In the genomic region with DNA sequence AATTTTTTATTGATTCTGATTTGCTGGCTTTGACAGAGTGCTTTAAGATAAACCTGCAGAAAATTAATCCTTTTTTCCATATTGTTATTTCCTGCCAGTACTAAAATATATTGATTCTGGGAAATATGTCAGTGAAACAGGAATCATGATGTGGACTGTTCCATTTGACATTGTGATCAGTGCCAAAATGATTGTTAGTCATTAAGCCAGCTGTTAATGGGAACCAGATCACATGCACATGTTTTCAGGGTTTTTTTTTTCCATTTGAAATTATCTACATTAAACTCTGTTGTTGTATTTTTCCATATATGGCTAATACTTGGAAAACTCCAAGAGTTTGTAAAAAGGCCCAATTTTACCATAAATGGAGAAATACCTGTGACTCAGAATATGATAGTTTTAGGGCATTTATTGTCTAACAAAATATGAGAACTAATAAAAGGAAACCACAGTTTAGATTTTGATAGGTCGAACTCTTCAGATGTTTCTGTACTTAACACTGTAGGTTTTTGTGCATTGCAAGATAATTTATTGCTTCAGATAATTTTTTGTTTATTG, we compare ENCODE assay signal across 28 cellular contexts. TPM values are rescaled to one million over a fixed set of nuclear protein-coding genes. Genes with fewer than 3 reads are reported as not detected.
DNase-seq lines count a peak whose midpoint lies in the region; ATAC-seq, FAIRE-seq and TF ChIP-seq lines count a peak whose summit lies in the region.
"Had no signal": no experiment of that assay in that cellular context is flagged by ENCODE, and none has a peak within 500 bp of the region (broad histone marks: within the 10 kb centered on the region; RNA-seq: fewer than 3 reads in every experiment).

No MANE protein-coding gene starts in this region.

- H3K27ac ChIP-seq in endothelial cell of umbilical vein (ENCODE audit: insufficient read depth, low read depth, low read length), result no peak overlapping the region
- peak overlapping the region; percentile 9 for H3K27ac ChIP-seq in osteoblast (ENCODE audit: low read depth, low read length)
- H3K27ac ChIP-seq: foreskin keratinocyte, right lobe of liver, VCaP had no signal

- peaks cover 28% of the 10 kb centered on the region for H3K4me1 ChIP-seq in endothelial cell of umbilical vein (ENCODE audit: control insufficient read depth, extremely low read depth, insufficient read depth, low read length)
- peaks cover 21% of the 10 kb centered on the region for H3K4me1 ChIP-seq in osteoblast (ENCODE audit: insufficient read depth, low read length)
- H3K4me1 ChIP-seq: foreskin keratinocyte, right lobe of liver had no signal

- no TSS peak for BruUV-seq in endothelial cell of umbilical vein (replicated peaks; lab: Mats Ljungman, UMichigan)

- H4K20me1 ChIP-seq in endothelial cell of umbilical vein (replicated peaks; ENCODE audit: control insufficient read depth, extremely low read depth, insufficient read depth, low read length) (peaks cover 1% of the 10 kb centered on the region), osteoblast (ENCODE audit: insufficient read depth, low read length) (peaks cover 9% of the 10 kb centered on the region)

- H3K79me2 ChIP-seq in endothelial cell of umbilical vein (ENCODE audit: control insufficient read depth, insufficient read depth, low read length), result peaks cover 62% of the 10 kb centered on the region
- peaks cover 45% of the 10 kb centered on the region for H3K79me2 ChIP-seq in osteoblast (ENCODE audit: insufficient read depth, low read length)

- peaks cover 7 to 17% of the 10 kb centered on the region in 2 experiments for H3K36me3 ChIP-seq in endothelial cell of umbilical vein (ENCODE audit: control insufficient read depth in 2 of 2, extremely low read depth in 1 of 2, insufficient read depth in 2 of 2, low read length in 2 of 2)
- peaks cover 23% of the 10 kb centered on the region for H3K36me3 ChIP-seq in osteoblast (ENCODE audit: insufficient read depth, low read length)
- H3K36me3 ChIP-seq: right lobe of liver had no signal

- no peaks in the 10 kb centered on the region for H3K27me3 ChIP-seq in endothelial cell of umbilical vein (ENCODE audit: control insufficient read depth in 2 of 2, insufficient read depth in 2 of 2, low read length in 2 of 2)
- no peaks in the 10 kb centered on the region for H3K27me3 ChIP-seq in osteoblast (ENCODE audit: insufficient read depth, low read length)
- H3K27me3 ChIP-seq: foreskin keratinocyte, right lobe of liver had no signal

- no peaks in the 10 kb centered on the region for H3K9me3 ChIP-seq in endothelial cell of umbilical vein (replicated peaks; ENCODE audit: control insufficient read depth, insufficient read depth, low read length)
- H3K9me3 ChIP-seq in osteoblast (ENCODE audit: low read depth, low read length), result no peaks in the 10 kb centered on the region
- H3K9me3 ChIP-seq: right lobe of liver had no signal

- ATAC-seq in HG02885 (IDR thresholded peaks at IDR 0.05; ENCODE audit: poor library complexity, unreplicated experiment) (no peak), GM19328 (IDR thresholded peaks at IDR 0.05; ENCODE audit: unreplicated experiment) (no peak)
- ATAC-seq: foreskin keratinocyte; right lobe of liver; Right ventricle myocardium inferior; stimulated activated memory B cell treated with anti-CD40 and anti-IgM and Interleukin-4, amounts not matched to agents 10 μg/mL and 1 μg/mL and 100 μg/mL, for 72 hours had no signal

- POLR2A ChIA-PET in endothelial cell of umbilical vein (lab: Charles Lee), result interaction anchor here (2.0 kb wide), 1 partner anchor 14 kb away, joined by 4 read pairs; a partner anchor contains a TSS

- dilution Hi-C loops in endothelial cell of umbilical vein (cut with MboI; ENCODE audit: extremely low pct_ligation_motif_present, low sequenced_read_pairs), result no loop called here

- H3K9ac ChIP-seq in endothelial cell of umbilical vein (replicated peaks; ENCODE audit: extremely low read depth, insufficient read depth, low read length), result no peak overlapping the region

- intact Hi-C loops in endothelial cell of umbilical vein (cut with micrococcal nuclease), result no loop called here

- DNase-seq in EL, result peak; percentile 6
- DNase-seq in LHCN-M2 (ENCODE audit: low read depth), result peak; percentile 27
- DNase-seq in endothelial cell of umbilical vein (ENCODE audit: low read depth, low spot score), result peak; percentile 93
- DNase-seq in osteoblast (ENCODE audit: insufficient read length, low spot score, missing footprints), result no peak
- DNase-seq in NCI-H1436 (lab: John Stamatoyannopoulos, UW), result no peak
- DNase-seq in NCI-H1436 treated with DMSO at 0.1 percent for 48 hours (lab: John Stamatoyannopoulos, UW), result no peak
- DNase-seq: activated CD4-positive, alpha-beta T cell treated with anti-CD3 and anti-CD28 coated beads for 4 hours; activated effector memory CD4-positive, alpha-beta T cell treated with anti-CD3 and anti-CD28 coated beads, Interleukin-2, amount 50 U/mL, for 16 hours; activated naive CD8-positive, alpha-beta T cell treated with anti-CD3 and anti-CD28 coated beads for 36 hours; activated T-cell treated with anti-CD3 and anti-CD28 coated beads, Interleukin-2, amount 50 U/mL, for 1 hour; aorta; Calu3; DMS79 treated with DMSO at 0.1 percent for 48 hours; foreskin keratinocyte; GOT3; NCI-H1092 treated with DMSO at 0.1 percent for 48 hours; NCI-H2081; NCI-H748 treated with DMSO at 0.1 percent for 48 hours; posterior cingulate gyrus; right lobe of liver; stimulated activated CD4-positive, alpha-beta T cell treated with anti-CD3 and anti-CD28 coated beads, Interleukin-4, amount 100 ng/mL, for 24 hours; T-helper 9 cell had no signal

- TF ChIP-seq CTCF in endothelial cell of umbilical vein (IDR thresholded peaks at IDR 0.05; ENCODE audit: extremely low read depth in 1 of 2, insufficient read depth in 1 of 2, low read depth in 1 of 2, low read length in 2 of 2), result no peak
- no peak for TF ChIP-seq CTCF in osteoblast (IDR thresholded peaks at IDR 0.05; ENCODE audit: extremely low read depth, low read depth, low read length)

- H3K4me2 ChIP-seq in endothelial cell of umbilical vein (ENCODE audit: insufficient read depth, low read length) (no peak overlapping the region), osteoblast (ENCODE audit: insufficient read depth, low read length) (no peak overlapping the region)

- H2AFZ ChIP-seq in endothelial cell of umbilical vein (ENCODE audit: low read depth, low read length) (no peak overlapping the region), osteoblast (ENCODE audit: low read length) (no peak overlapping the region)

- H3K9me1 ChIP-seq in endothelial cell of umbilical vein (replicated peaks; ENCODE audit: control insufficient read depth, extremely low read depth, insufficient read depth, low read length), result no peaks in the 10 kb centered on the region

- no peak for TF ChIP-seq POLR2A in endothelial cell of umbilical vein (IDR thresholded peaks at IDR 0.05; ENCODE audit: low read depth, low read length)

- CTCF ChIA-PET in endothelial cell of umbilical vein (lab: Charles Lee), result interaction anchor here (2.0 to 2.7 kb wide), 2 partner anchors 14 to 38 kb away, joined by 5 to 9 read pairs; a partner anchor contains a TSS

- FAIRE-seq in endothelial cell of umbilical vein (lab: Jason Lieb, UNC), result peak; percentile 35

- no peak overlapping the region for H3K4me3 ChIP-seq in endothelial cell of umbilical vein (replicated peaks in 1 of 3; ENCODE audit: insufficient read depth in 1 of 3, low read depth in 1 of 3, low read length in 3 of 3)
- H3K4me3 ChIP-seq in osteoblast (ENCODE audit: insufficient read depth, low read length), result no peak overlapping the region
- H3K4me3 ChIP-seq: lung, right lobe of liver had no signal

TF ChIP-seq in endothelial cell of umbilical vein, 7 proteins besides CTCF, POLR2A, EP300 and RAD21:
- TF ChIP-seq MYC (IDR thresholded peaks at IDR 0.05; ENCODE audit: low read depth, low read length) (no peak), EZH2 (IDR thresholded peaks at IDR 0.05; ENCODE audit: borderline replicate concordance, low read depth, low read length, severe bottlenecking) (no peak), JUN (IDR thresholded peaks at IDR 0.05; ENCODE audit: borderline replicate concordance, insufficient read depth, insufficient read length, low read depth) (peak; percentile 28), FOS (IDR thresholded peaks at IDR 0.05; ENCODE audit: borderline replicate concordance, insufficient read depth, low read length) (no peak)

RNA-seq across cellular contexts. Expression of a gene that starts 13.4 kb away (rescaled TPM):
- total RNA-seq in LHCN-M2 (2014; rRNA removed), result 104 and 125 TPM in 2 replicates
- polyA plus RNA-seq in LHCN-M2 (2012), result 25.6 TPM
- total RNA-seq in endothelial cell of umbilical vein, result 131 and 135 TPM in 2 replicates
- polyA plus RNA-seq in endothelial cell of umbilical vein, result 58.9 and 61.8 TPM in 2 replicates
- polyA plus RNA-seq in endothelial cell of umbilical vein (2011; cell fraction: cytosol; rRNA removed), result 42.4 and 56.1 TPM in 2 replicates
- polyA plus RNA-seq in endothelial cell of umbilical vein (2011; cell fraction: nucleus; rRNA removed), result 132 and 167 TPM in 2 replicates
- 186 and 226 TPM in 2 replicates for polyA plus RNA-seq in endothelial cell of umbilical vein (2012)
- 308 and 336 TPM in 2 replicates for polyA minus RNA-seq in endothelial cell of umbilical vein
- 24.8 TPM for polyA minus RNA-seq in endothelial cell of umbilical vein (2011; cell fraction: cytosol; rRNA and poly(A)+ RNA removed)
- 215 and 368 TPM in 2 replicates for polyA minus RNA-seq in endothelial cell of umbilical vein (2011; cell fraction: nucleus; rRNA and poly(A)+ RNA removed)
- 311 and 354 TPM in 2 replicates for total RNA-seq in osteoblast

Comparison
In these comparisons a context has a peak if more than half of its experiments do, and no peak if none do; other contexts are left out.
1. DNase-seq: peak in EL (single experiment), LHCN-M2 (single experiment) and endothelial cell of umbilical vein (single experiment); none in osteoblast (single experiment), NCI-H1436 (single experiment) and NCI-H1436 treated with DMSO at 0.1 percent for 48 hours (single experiment).